11 cellular contexts compared by ENCODE assay signal in genomic region chr12:6627598-6627997, GRCh38. TPM values are rescaled to one million over a fixed set of nuclear protein-coding genes. Genes with fewer than 3 reads are reported as not detected.
DNase-seq lines count a peak whose midpoint lies in the region; ATAC-seq and TF ChIP-seq lines count a peak whose summit lies in the region.
"Had no signal": no experiment of that assay in that cellular context is flagged by ENCODE, and none has a peak within 500 bp of the region (broad histone marks: within the 10 kb centered on the region; RNA-seq: fewer than 3 reads in every experiment).

No MANE protein-coding gene starts in this region.

- peak overlapping the region; percentile 62 for H3K4me3 Mint-ChIP-seq in activated T-helper 2 cell treated with anti-CD3 and anti-CD28 coated beads, Interferon-gamma antibody, Interleukin-2, Interleukin-4, amounts not matched to agents 10 μg/mL and 5 μg/mL and 100 μg/mL, durations not matched to agents 14 hours and 24 hours and 36 hours (ENCODE audit: low read depth)

- no peak for DNase-seq in activated CD4-positive, CD25-positive, alpha-beta regulatory T cell treated with anti-CD3 and anti-CD28 coated beads, Interleukin-2, amount 50 U/mL, for 72 hours
- DNase-seq in NCI-H774 (lab: John Stamatoyannopoulos, UW) (peak; percentile 75), adrenal gland (no peak), NCI-H446 (lab: John Stamatoyannopoulos, UW) (no peak), SW 1271 (lab: John Stamatoyannopoulos, UW) (no peak)
- DNase-seq in activated T-helper 2 cell treated with anti-CD3 and anti-CD28 coated beads, Interferon-gamma antibody, Interleukin-2, Interleukin-4, amounts not matched to agents 10 μg/mL and 5 μg/mL and 100 μg/mL, durations not matched to agents 14 hours and 24 hours and 36 hours (ENCODE audit: low spot score) = no peak
- peak; percentile 41 for DNase-seq in stimulated activated naive CD4-positive, alpha-beta T cell treated with Interleukin-2 at 50 U/mL for 16 hours (lab: John Stamatoyannopoulos, UW)
- DNase-seq: NCI-H2107, T1000 had no signal

- H3K4me3 ChIP-seq in adrenal gland = no peak overlapping the region

- H3K36me3 ChIP-seq in adrenal gland (replicated peaks in 1 of 2) = no peaks in the 10 kb centered on the region

- H3K4me1 ChIP-seq in adrenal gland (replicated peaks in 1 of 2) = peaks cover 0 to 7% of the 10 kb centered on the region in 2 donors

- no peak for TF ChIP-seq CTCF in adrenal gland (IDR thresholded peaks at IDR 0.05)

- H3K27ac Mint-ChIP-seq in activated T-helper 2 cell treated with anti-CD3 and anti-CD28 coated beads, Interferon-gamma antibody, Interleukin-2, Interleukin-4, amounts not matched to agents 10 μg/mL and 5 μg/mL and 100 μg/mL, durations not matched to agents 14 hours and 24 hours and 36 hours = peak overlapping the region; percentile 56

- no peaks in the 10 kb centered on the region for H3K27me3 Mint-ChIP-seq in activated T-helper 2 cell treated with anti-CD3 and anti-CD28 coated beads, Interferon-gamma antibody, Interleukin-2, Interleukin-4, amounts not matched to agents 10 μg/mL and 5 μg/mL and 100 μg/mL, durations not matched to agents 14 hours and 24 hours and 36 hours (ENCODE audit: low read depth)

- H3K9me3 ChIP-seq in adrenal gland (replicated peaks in 1 of 3) = no peaks in the 10 kb centered on the region

- TF ChIP-seq POLR2A in adrenal gland (IDR thresholded peaks at IDR 0.05) = no peak

- no peaks in the 10 kb centered on the region for H3K9me3 Mint-ChIP-seq in activated T-helper 2 cell treated with anti-CD3 and anti-CD28 coated beads, Interferon-gamma antibody, Interleukin-2, Interleukin-4, amounts not matched to agents 10 μg/mL and 5 μg/mL and 100 μg/mL, durations not matched to agents 14 hours and 24 hours and 36 hours

- peak; percentile 66 to 72 for ATAC-seq in activated CD4-positive, CD25-positive, alpha-beta regulatory T cell treated with anti-CD3 and anti-CD28 coated beads, Interleukin-2, amount 50 U/mL, for 24 hours
- ATAC-seq: left lobe of liver had no signal

- H3K36me3 Mint-ChIP-seq in activated T-helper 2 cell treated with anti-CD3 and anti-CD28 coated beads, Interferon-gamma antibody, Interleukin-2, Interleukin-4, amounts not matched to agents 10 μg/mL and 5 μg/mL and 100 μg/mL, durations not matched to agents 14 hours and 24 hours and 36 hours (ENCODE audit: low read depth) = no peaks in the 10 kb centered on the region

- H3K4me1 Mint-ChIP-seq in activated T-helper 2 cell treated with anti-CD3 and anti-CD28 coated beads, Interferon-gamma antibody, Interleukin-2, Interleukin-4, amounts not matched to agents 10 μg/mL and 5 μg/mL and 100 μg/mL, durations not matched to agents 14 hours and 24 hours and 36 hours (ENCODE audit: low read depth) = peaks cover 36% of the 10 kb centered on the region

- intact Hi-C loops in activated T-helper 2 cell treated with anti-CD3 and anti-CD28 coated beads, Interferon-gamma antibody, Interleukin-2, Interleukin-4, amounts not matched to agents 10 μg/mL and 5 μg/mL and 100 μg/mL, durations not matched to agents 14 hours and 24 hours and 36 hours (cut with micrococcal nuclease) = no loop called here
- intact Hi-C loops in adrenal gland (cut with DNase I) = loop anchor here in 1 of 2 donors (5.0 kb wide), 1 partner anchor 210 kb away; no protein-coding TSS in a partner anchor

- no peak overlapping the region for H3K27ac ChIP-seq in adrenal gland

- WGBS in adrenal gland, 4 donors = 52 to 68% (median 58%) methylated on average over 6 to 7 of the region's 7 CpGs

- no peaks in the 10 kb centered on the region for H3K27me3 ChIP-seq in adrenal gland

RNA-seq across cellular contexts. Expression of gene LPAR5, which starts 8.2 kb away (rescaled TPM):
- 3.6 and 4.1 TPM in 2 replicates for total RNA-seq in activated T-helper 2 cell treated with anti-CD3 and anti-CD28 coated beads, Interferon-gamma antibody, Interleukin-2, Interleukin-4, amounts not matched to agents 10 μg/mL and 5 μg/mL and 100 μg/mL, durations not matched to agents 14 hours and 24 hours and 36 hours
- 10 to 100 TPM in 1 of 8 donors, 1 to 10 TPM in 7; 2.5 to 11.6 (median 8.2) TPM for total RNA-seq in adrenal gland
- 1 to 10 TPM; 1.3 to 2.2 (median 1.5) TPM for polyA plus RNA-seq in adrenal gland

RNA-seq across cellular contexts. Expression of gene ACRBP, which starts 19.6 kb away (rescaled TPM):
- 1.2 and 1.5 TPM in 2 replicates for total RNA-seq in activated T-helper 2 cell treated with anti-CD3 and anti-CD28 coated beads, Interferon-gamma antibody, Interleukin-2, Interleukin-4, amounts not matched to agents 10 μg/mL and 5 μg/mL and 100 μg/mL, durations not matched to agents 14 hours and 24 hours and 36 hours
- total RNA-seq in adrenal gland = 1 to 10 TPM in 6 of 8 donors, under 1 TPM in 2; 0.36 to 3.1 (median 1.5) TPM
- polyA plus RNA-seq in adrenal gland = 1 to 10 TPM in 1 of 3 donors, under 1 TPM in 2; 0.91 to 2.8 (median 0.99) TPM

RNA-seq across cellular contexts. Expression of gene CHD4, which starts 20.4 kb away (rescaled TPM):
- 343 and 351 TPM in 2 replicates for total RNA-seq in activated T-helper 2 cell treated with anti-CD3 and anti-CD28 coated beads, Interferon-gamma antibody, Interleukin-2, Interleukin-4, amounts not matched to agents 10 μg/mL and 5 μg/mL and 100 μg/mL, durations not matched to agents 14 hours and 24 hours and 36 hours
- 100 to 1,000 TPM; 216 to 307 (median 248) TPM for total RNA-seq in adrenal gland
- 100 to 1,000 TPM; 152 to 505 (median 284) TPM for polyA plus RNA-seq in adrenal gland

RNA-seq across cellular contexts. Expression of gene ING4, which starts 35.3 kb away (rescaled TPM):
- total RNA-seq in activated T-helper 2 cell treated with anti-CD3 and anti-CD28 coated beads, Interferon-gamma antibody, Interleukin-2, Interleukin-4, amounts not matched to agents 10 μg/mL and 5 μg/mL and 100 μg/mL, durations not matched to agents 14 hours and 24 hours and 36 hours = 18.5 and 19.1 TPM in 2 replicates
- total RNA-seq in adrenal gland = 10 to 100 TPM; 22.6 to 87.6 (median 48.3) TPM
- 10 to 100 TPM; 31.6 to 40.1 (median 32.3) TPM for polyA plus RNA-seq in adrenal gland

RNA-seq across cellular contexts. Expression of gene NOP2, which starts 59.5 kb away (rescaled TPM):
- total RNA-seq in activated T-helper 2 cell treated with anti-CD3 and anti-CD28 coated beads, Interferon-gamma antibody, Interleukin-2, Interleukin-4, amounts not matched to agents 10 μg/mL and 5 μg/mL and 100 μg/mL, durations not matched to agents 14 hours and 24 hours and 36 hours = 146 and 157 TPM in 2 replicates
- 10 to 100 TPM in 7 of 8 donors, 1 to 10 TPM in 1; 7.7 to 34.7 (median 25.1) TPM for total RNA-seq in adrenal gland
- polyA plus RNA-seq in adrenal gland = 10 to 100 TPM; 43.2 to 95.5 (median 63.8) TPM

Comparison
In these comparisons a context has a peak if more than half of its experiments do, and no peak if none do; other contexts are left out.
1. DNase-seq: peak in NCI-H774 (single experiment) and stimulated activated naive CD4-positive, alpha-beta T cell treated with Interleukin-2 at 50 U/mL for 16 hours (single experiment); none in activated CD4-positive, CD25-positive, alpha-beta regulatory T cell treated with anti-CD3 and anti-CD28 coated beads, Interleukin-2, amount 50 U/mL, for 72 hours (single experiment), activated T-helper 2 cell treated with anti-CD3 and anti-CD28 coated beads, Interferon-gamma antibody, Interleukin-2, Interleukin-4, amounts not matched to agents 10 μg/mL and 5 μg/mL and 100 μg/mL, durations not matched to agents 14 hours and 24 hours and 36 hours (single experiment), adrenal gland (0 of 7), NCI-H446 (0 of 2) and SW 1271 (0 of 2).